29 cellular contexts compared by ENCODE assay signal in genomic region chr17:17650959-17651358, GRCh38.
"Had no signal": no experiment of that assay in that cellular context is flagged by ENCODE, and none has a peak within 500 bp of the region (broad histone marks: within the 10 kb centered on the region; RNA-seq: fewer than 3 reads in every experiment).

No MANE protein-coding gene starts in this region.

- H3K4me1 Mint-ChIP-seq: mesothelial cell of epicardium; naive B cell; natural killer cell; stimulated activated effector memory CD8-positive, alpha-beta T cell treated with anti-CD3 and anti-CD28 coated beads, Interleukin-12 subunit alpha, Interleukin-12 subunit beta, amount 100 ng/mL, for 72 hours had no signal

- H3K9ac ChIP-seq: neural progenitor cell, parathyroid adenoma had no signal

- H3K4me1 ChIP-seq: left ventricle myocardium inferior, neural progenitor cell, parathyroid adenoma, prostate gland, spleen, suprapubic skin, tibial artery, upper lobe of right lung, uterus had no signal

- H3K79me2 ChIP-seq: hepatocyte, parathyroid adenoma had no signal

- H3K4me2 ChIP-seq: hepatocyte, neural progenitor cell had no signal

- H3K27ac ChIP-seq: hepatocyte, left ventricle myocardium inferior, neural progenitor cell, neutrophil, parathyroid adenoma, prostate gland, sigmoid colon, spleen, suprapubic skin, thoracic aorta, tibial artery, upper lobe of right lung, uterus had no signal

- H3K9me3 Mint-ChIP-seq: natural killer cell had no signal

- H3K27ac Mint-ChIP-seq: mesothelial cell of epicardium; naive B cell; natural killer cell; nephron progenitor cell; neural progenitor cell; stimulated activated effector memory CD8-positive, alpha-beta T cell treated with anti-CD3 and anti-CD28 coated beads, Interleukin-12 subunit alpha, Interleukin-12 subunit beta, amount 100 ng/mL, for 72 hours; stimulated activated naive CD8-positive, alpha-beta T cell treated with anti-CD3 and anti-CD28 coated beads, Interleukin-15, Interleukin-2, amounts not matched to agents 100 ng/mL and 50 ng/mL, for 24 hours had no signal

- H3K9me3 ChIP-seq: left ventricle myocardium inferior, neutrophil, prostate gland, sigmoid colon, suprapubic skin, thoracic aorta, upper lobe of right lung, uterus had no signal

- H3K36me3 ChIP-seq: left ventricle myocardium inferior, neural progenitor cell, neutrophil, prostate gland, sigmoid colon, spleen, suprapubic skin, thoracic aorta, tibial artery, upper lobe of right lung, uterus had no signal

- ATAC-seq: natural killer cell; right cardiac atrium; stimulated activated effector memory CD8-positive, alpha-beta T cell treated with anti-CD3 and anti-CD28 coated beads, Interleukin-12 subunit alpha, Interleukin-12 subunit beta, amount 100 ng/mL, for 72 hours; upper lobe of right lung had no signal

- H3K4me3 ChIP-seq: hepatocyte, left ventricle myocardium inferior, lung, neural progenitor cell, prostate gland, sigmoid colon, spleen, suprapubic skin, thoracic aorta, tibial artery, upper lobe of right lung, uterus had no signal

- DNase-seq: islet precursor cell; left ventricle myocardium inferior; mesendoderm; naive B cell; natural killer cell; nephron progenitor cell; occipital lobe; retina; right cardiac atrium; sigmoid colon; small intestine; spleen; stimulated activated CD4-positive, alpha-beta T cell treated with anti-CD3 and anti-CD28 coated beads, Interleukin-4, amount 100 ng/mL, for 24 hours; stimulated activated naive CD4-positive, alpha-beta T cell; tibial artery; trophoblast cell; upper lobe of right lung; uterus had no signal

- H3K27me3 Mint-ChIP-seq: stimulated activated naive CD8-positive, alpha-beta T cell treated with anti-CD3 and anti-CD28 coated beads, Interleukin-15, Interleukin-2, amounts not matched to agents 100 ng/mL and 50 ng/mL, for 24 hours had no signal

- H3K36me3 Mint-ChIP-seq: mesothelial cell of epicardium; natural killer cell; neural progenitor cell; stimulated activated effector memory CD8-positive, alpha-beta T cell treated with anti-CD3 and anti-CD28 coated beads, Interleukin-12 subunit alpha, Interleukin-12 subunit beta, amount 100 ng/mL, for 72 hours had no signal

- FAIRE-seq: small intestine had no signal

- H3K27me3 ChIP-seq: hepatocyte, neural progenitor cell, neutrophil, sigmoid colon, spleen, suprapubic skin, upper lobe of right lung, uterus had no signal

- H2AFZ ChIP-seq: hepatocyte, neural progenitor cell, parathyroid adenoma had no signal

- H3K4me3 Mint-ChIP-seq: mesothelial cell of epicardium; naive B cell; natural killer cell; nephron progenitor cell; neural progenitor cell; stimulated activated effector memory CD8-positive, alpha-beta T cell treated with anti-CD3 and anti-CD28 coated beads, Interleukin-12 subunit alpha, Interleukin-12 subunit beta, amount 100 ng/mL, for 72 hours; stimulated activated naive CD8-positive, alpha-beta T cell treated with anti-CD3 and anti-CD28 coated beads, Interleukin-15, Interleukin-2, amounts not matched to agents 100 ng/mL and 50 ng/mL, for 24 hours had no signal
